1 cellular context compared by ENCODE assay signal in the genomic region with DNA sequence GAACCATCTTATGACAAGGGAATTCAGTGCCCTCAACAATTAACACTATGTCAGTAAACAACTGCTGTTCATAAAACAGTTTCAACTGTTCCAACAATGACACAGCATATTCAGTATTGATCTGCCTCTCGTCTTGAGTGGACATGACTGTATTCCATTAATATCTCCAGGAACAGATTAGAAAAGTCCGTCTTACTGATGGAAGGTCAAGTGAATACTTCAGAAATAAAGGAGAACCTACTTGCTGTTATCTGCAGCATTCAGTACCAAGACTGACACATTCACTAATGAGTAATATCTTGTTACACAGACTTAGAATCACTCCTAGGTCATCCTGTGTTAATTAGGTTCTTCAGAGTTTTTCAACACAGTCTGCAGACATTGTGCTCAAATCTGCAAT.
TF ChIP-seq lines count a peak whose summit lies in the region.

No MANE protein-coding gene starts in this region.

TF ChIP-seq in HepG2, 621 proteins besides CTCF, POLR2A, EP300 and RAD21 (continued from another document):
- TF ChIP-seq, protein P1, sequence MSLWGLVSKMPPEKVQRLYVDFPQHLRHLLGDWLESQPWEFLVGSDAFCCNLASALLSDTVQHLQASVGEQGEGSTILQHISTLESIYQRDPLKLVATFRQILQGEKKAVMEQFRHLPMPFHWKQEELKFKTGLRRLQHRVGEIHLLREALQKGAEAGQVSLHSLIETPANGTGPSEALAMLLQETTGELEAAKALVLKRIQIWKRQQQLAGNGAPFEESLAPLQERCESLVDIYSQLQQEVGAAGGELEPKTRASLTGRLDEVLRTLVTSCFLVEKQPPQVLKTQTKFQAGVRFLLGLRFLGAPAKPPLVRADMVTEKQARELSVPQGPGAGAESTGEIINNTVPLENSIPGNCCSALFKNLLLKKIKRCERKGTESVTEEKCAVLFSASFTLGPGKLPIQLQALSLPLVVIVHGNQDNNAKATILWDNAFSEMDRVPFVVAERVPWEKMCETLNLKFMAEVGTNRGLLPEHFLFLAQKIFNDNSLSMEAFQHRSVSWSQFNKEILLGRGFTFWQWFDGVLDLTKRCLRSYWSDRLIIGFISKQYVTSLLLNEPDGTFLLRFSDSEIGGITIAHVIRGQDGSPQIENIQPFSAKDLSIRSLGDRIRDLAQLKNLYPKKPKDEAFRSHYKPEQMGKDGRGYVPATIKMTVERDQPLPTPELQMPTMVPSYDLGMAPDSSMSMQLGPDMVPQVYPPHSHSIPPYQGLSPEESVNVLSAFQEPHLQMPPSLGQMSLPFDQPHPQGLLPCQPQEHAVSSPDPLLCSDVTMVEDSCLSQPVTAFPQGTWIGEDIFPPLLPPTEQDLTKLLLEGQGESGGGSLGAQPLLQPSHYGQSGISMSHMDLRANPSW (CRISPR knock-in tag; IDR thresholded peaks at IDR 0.05; ENCODE audit: borderline replicate concordance) = no peak
- no peak for TF ChIP-seq SKI (IDR thresholded peaks at IDR 0.05; ENCODE audit: partially characterized antibody)
- no peak for TF ChIP-seq ZNF251 (CRISPR knock-in tag; IDR thresholded peaks at IDR 0.05)
- TF ChIP-seq MED8 (CRISPR knock-in tag; IDR thresholded peaks at IDR 0.05; ENCODE audit: insufficient replicate concordance) = no peak
- TF ChIP-seq, protein P2, sequence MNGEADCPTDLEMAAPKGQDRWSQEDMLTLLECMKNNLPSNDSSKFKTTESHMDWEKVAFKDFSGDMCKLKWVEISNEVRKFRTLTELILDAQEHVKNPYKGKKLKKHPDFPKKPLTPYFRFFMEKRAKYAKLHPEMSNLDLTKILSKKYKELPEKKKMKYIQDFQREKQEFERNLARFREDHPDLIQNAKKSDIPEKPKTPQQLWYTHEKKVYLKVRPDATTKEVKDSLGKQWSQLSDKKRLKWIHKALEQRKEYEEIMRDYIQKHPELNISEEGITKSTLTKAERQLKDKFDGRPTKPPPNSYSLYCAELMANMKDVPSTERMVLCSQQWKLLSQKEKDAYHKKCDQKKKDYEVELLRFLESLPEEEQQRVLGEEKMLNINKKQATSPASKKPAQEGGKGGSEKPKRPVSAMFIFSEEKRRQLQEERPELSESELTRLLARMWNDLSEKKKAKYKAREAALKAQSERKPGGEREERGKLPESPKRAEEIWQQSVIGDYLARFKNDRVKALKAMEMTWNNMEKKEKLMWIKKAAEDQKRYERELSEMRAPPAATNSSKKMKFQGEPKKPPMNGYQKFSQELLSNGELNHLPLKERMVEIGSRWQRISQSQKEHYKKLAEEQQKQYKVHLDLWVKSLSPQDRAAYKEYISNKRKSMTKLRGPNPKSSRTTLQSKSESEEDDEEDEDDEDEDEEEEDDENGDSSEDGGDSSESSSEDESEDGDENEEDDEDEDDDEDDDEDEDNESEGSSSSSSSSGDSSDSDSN (CRISPR knock-in tag; IDR thresholded peaks at IDR 0.05) = no peak
- peak; percentile 37; the same call in 1 of the 2 replicates for TF ChIP-seq SOX5 (CRISPR knock-in tag; IDR thresholded peaks at IDR 0.05; ENCODE audit: borderline replicate concordance)
- no peak for TF ChIP-seq AGO2 (optimal IDR thresholded peaks at IDR 0.05; ENCODE audit: low read depth, low read length)
- TF ChIP-seq, protein P3, sequence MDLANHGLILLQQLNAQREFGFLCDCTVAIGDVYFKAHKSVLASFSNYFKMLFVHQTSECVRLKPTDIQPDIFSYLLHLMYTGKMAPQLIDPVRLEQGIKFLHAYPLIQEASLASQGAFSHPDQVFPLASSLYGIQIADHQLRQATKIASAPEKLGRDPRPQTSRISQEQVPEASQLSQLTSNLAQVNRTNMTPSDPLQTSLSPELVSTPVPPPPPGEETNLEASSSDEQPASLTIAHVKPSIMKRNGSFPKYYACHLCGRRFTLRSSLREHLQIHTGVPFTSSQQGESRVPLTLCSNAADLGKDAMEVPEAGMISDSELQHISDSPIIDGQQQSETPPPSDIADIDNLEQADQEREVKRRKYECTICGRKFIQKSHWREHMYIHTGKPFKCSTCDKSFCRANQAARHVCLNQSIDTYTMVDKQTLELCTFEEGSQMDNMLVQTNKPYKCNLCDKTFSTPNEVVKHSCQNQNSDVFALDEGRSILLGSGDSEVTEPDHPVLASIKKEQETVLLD (CRISPR knock-in tag; IDR thresholded peaks at IDR 0.05; ENCODE audit: low read depth) = no peak
- no peak for TF ChIP-seq SALL1 (CRISPR knock-in tag; IDR thresholded peaks at IDR 0.05)
- TF ChIP-seq, protein P4, sequence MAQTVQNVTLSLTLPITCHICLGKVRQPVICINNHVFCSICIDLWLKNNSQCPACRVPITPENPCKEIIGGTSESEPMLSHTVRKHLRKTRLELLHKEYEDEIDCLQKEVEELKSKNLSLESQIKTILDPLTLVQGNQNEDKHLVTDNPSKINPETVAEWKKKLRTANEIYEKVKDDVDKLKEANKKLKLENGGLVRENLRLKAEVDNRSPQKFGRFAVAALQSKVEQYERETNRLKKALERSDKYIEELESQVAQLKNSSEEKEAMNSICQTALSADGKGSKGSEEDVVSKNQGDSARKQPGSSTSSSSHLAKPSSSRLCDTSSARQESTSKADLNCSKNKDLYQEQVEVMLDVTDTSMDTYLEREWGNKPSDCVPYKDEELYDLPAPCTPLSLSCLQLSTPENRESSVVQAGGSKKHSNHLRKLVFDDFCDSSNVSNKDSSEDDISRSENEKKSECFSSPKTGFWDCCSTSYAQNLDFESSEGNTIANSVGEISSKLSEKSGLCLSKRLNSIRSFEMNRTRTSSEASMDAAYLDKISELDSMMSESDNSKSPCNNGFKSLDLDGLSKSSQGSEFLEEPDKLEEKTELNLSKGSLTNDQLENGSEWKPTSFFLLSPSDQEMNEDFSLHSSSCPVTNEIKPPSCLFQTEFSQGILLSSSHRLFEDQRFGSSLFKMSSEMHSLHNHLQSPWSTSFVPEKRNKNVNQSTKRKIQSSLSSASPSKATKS (CRISPR knock-in tag; IDR thresholded peaks at IDR 0.05) = no peak
- TF ChIP-seq, protein P5, sequence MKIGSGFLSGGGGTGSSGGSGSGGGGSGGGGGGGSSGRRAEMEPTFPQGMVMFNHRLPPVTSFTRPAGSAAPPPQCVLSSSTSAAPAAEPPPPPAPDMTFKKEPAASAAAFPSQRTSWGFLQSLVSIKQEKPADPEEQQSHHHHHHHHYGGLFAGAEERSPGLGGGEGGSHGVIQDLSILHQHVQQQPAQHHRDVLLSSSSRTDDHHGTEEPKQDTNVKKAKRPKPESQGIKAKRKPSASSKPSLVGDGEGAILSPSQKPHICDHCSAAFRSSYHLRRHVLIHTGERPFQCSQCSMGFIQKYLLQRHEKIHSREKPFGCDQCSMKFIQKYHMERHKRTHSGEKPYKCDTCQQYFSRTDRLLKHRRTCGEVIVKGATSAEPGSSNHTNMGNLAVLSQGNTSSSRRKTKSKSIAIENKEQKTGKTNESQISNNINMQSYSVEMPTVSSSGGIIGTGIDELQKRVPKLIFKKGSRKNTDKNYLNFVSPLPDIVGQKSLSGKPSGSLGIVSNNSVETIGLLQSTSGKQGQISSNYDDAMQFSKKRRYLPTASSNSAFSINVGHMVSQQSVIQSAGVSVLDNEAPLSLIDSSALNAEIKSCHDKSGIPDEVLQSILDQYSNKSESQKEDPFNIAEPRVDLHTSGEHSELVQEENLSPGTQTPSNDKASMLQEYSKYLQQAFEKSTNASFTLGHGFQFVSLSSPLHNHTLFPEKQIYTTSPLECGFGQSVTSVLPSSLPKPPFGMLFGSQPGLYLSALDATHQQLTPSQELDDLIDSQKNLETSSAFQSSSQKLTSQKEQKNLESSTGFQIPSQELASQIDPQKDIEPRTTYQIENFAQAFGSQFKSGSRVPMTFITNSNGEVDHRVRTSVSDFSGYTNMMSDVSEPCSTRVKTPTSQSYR (CRISPR knock-in tag; IDR thresholded peaks at IDR 0.05; ENCODE audit: borderline replicate concordance) = no peak
- TF ChIP-seq ZNF550 (CRISPR knock-in tag; IDR thresholded peaks at IDR 0.05; ENCODE audit: borderline replicate concordance) = no peak
- TF ChIP-seq, protein P6, sequence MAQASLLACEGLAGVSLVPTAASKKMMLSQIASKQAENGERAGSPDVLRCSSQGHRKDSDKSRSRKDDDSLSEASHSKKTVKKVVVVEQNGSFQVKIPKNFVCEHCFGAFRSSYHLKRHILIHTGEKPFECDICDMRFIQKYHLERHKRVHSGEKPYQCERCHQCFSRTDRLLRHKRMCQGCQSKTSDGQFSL (CRISPR knock-in tag; IDR thresholded peaks at IDR 0.05) = no peak
- TF ChIP-seq, protein P7, sequence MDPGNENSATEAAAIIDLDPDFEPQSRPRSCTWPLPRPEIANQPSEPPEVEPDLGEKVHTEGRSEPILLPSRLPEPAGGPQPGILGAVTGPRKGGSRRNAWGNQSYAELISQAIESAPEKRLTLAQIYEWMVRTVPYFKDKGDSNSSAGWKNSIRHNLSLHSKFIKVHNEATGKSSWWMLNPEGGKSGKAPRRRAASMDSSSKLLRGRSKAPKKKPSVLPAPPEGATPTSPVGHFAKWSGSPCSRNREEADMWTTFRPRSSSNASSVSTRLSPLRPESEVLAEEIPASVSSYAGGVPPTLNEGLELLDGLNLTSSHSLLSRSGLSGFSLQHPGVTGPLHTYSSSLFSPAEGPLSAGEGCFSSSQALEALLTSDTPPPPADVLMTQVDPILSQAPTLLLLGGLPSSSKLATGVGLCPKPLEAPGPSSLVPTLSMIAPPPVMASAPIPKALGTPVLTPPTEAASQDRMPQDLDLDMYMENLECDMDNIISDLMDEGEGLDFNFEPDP (CRISPR knock-in tag; conservative IDR thresholded peaks at IDR 0.05) = no peak
- TF ChIP-seq SNAI1 (CRISPR knock-in tag; IDR thresholded peaks at IDR 0.05; ENCODE audit: borderline replicate concordance) = no peak
